9 cellular contexts compared by ENCODE assay signal in the genomic region with DNA sequence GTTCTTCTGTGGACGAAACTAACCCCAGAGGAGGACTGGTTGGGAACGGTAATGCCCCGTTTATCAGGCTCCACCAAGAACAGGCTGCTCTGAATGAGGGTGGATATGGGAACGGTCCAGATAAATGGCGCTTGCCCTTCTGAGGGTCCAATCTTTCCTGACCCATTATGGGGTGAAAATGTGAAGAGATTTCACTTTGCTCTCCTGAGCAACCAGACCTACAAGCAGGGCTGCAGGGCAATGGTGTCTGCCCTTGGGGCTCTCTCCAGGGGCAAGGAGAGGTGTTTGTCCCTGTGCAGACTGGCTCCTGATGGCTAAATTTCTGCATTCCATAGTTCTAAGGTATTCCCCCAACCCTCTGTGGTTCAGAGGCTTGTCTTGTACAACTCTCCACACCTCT. TPM values are rescaled to one million over a fixed set of nuclear protein-coding genes. Genes with fewer than 3 reads are reported as not detected.
DNase-seq lines count a peak whose midpoint lies in the region; ATAC-seq and TF ChIP-seq lines count a peak whose summit lies in the region.
"Had no signal": no experiment of that assay in that cellular context is flagged by ENCODE, and none has a peak within 500 bp of the region (broad histone marks: within the 10 kb centered on the region; RNA-seq: fewer than 3 reads in every experiment).

No MANE protein-coding gene starts in this region.

- H3K9me2 ChIP-seq in DOHH2 (replicated peaks; ENCODE audit: control insufficient read depth, low read length) (no peaks in the 10 kb centered on the region), OCI-LY7 (ENCODE audit: insufficient read depth, low read length) (no peaks in the 10 kb centered on the region)

- H3K27me3 ChIP-seq in DOHH2 (ENCODE audit: control insufficient read depth, low read length) (no peaks in the 10 kb centered on the region), stomach (no peaks in the 10 kb centered on the region), esophagus muscularis mucosa (no peaks in the 10 kb centered on the region)

- peaks cover 98% of the 10 kb centered on the region for H3K36me3 ChIP-seq in DOHH2 (ENCODE audit: control insufficient read depth, low read length)
- H3K36me3 ChIP-seq in OCI-LY7 (ENCODE audit: insufficient read depth, low read length): peaks cover 87% of the 10 kb centered on the region
- H3K36me3 ChIP-seq in stomach: peaks cover 17 to 38% (median 21%) of the 10 kb centered on the region in 4 donors
- peaks cover 14 to 32% (median 26%) of the 10 kb centered on the region in 4 donors for H3K36me3 ChIP-seq in esophagus muscularis mucosa

- peak overlapping the region; percentile 80 to 84 for H3K4me3 Mint-ChIP-seq in effector memory CD8-positive, alpha-beta T cell

- peaks cover 79% of the 10 kb centered on the region for H3K4me1 ChIP-seq in DOHH2 (ENCODE audit: control insufficient read depth, low read length)
- H3K4me1 ChIP-seq in OCI-LY7 (ENCODE audit: insufficient read depth, low read length, poor library complexity, severe bottlenecking): peaks cover 80% of the 10 kb centered on the region
- peaks cover 53 to 83% (median 73%) of the 10 kb centered on the region in 4 donors for H3K4me1 ChIP-seq in stomach
- peaks cover 9 to 39% (median 32%) of the 10 kb centered on the region in 4 donors for H3K4me1 ChIP-seq in esophagus muscularis mucosa

- peak overlapping the region; percentile 91 to 97 for H3K27ac Mint-ChIP-seq in effector memory CD8-positive, alpha-beta T cell

- no peaks in the 10 kb centered on the region for H3K9me3 Mint-ChIP-seq in effector memory CD8-positive, alpha-beta T cell

- intact Hi-C loops in OCI-LY7 (cut with micrococcal nuclease; ENCODE audit: unreplicated experiment) (no loop called here), stomach (cut with DNase I; ENCODE audit: low total_unique reads) (loop anchor here (10.0 kb wide), 1 partner anchor 131 kb away; no protein-coding TSS in a partner anchor), esophagus muscularis mucosa (cut with DNase I) (no loop called here)

- H3K27ac ChIP-seq in DOHH2 (ENCODE audit: low read depth, low read length) (peak overlapping the region; percentile 85), OCI-LY7 (ENCODE audit: low read depth, low read length, poor library complexity, severe bottlenecking) (peak overlapping the region; percentile 91), stomach (peak overlapping the region in 2 of 5 donors; percentile 17 to 89), esophagus muscularis mucosa (replicated peaks in 1 of 4) (no peak overlapping the region)

- H3K79me2 ChIP-seq in DOHH2 (ENCODE audit: control insufficient read depth, low read length) (peaks cover 86% of the 10 kb centered on the region), OCI-LY7 (ENCODE audit: insufficient read depth, low read depth, low read length) (peaks cover 49% of the 10 kb centered on the region; the same call in 1 of the 2 replicates)

- no peaks in the 10 kb centered on the region for H3K9me3 ChIP-seq in DOHH2 (ENCODE audit: control insufficient read depth, insufficient read depth, low read length)
- no peaks in the 10 kb centered on the region for H3K9me3 ChIP-seq in OCI-LY7 (ENCODE audit: low read length)
- no peaks in the 10 kb centered on the region for H3K9me3 ChIP-seq in stomach
- H3K9me3 ChIP-seq in esophagus muscularis mucosa: no peaks in the 10 kb centered on the region

- H3F3A ChIP-seq in DOHH2 (ENCODE audit: control insufficient read depth, insufficient read depth): peaks cover 17% of the 10 kb centered on the region

- no peak for TF ChIP-seq CTCF in DOHH2 (IDR thresholded peaks at IDR 0.05; ENCODE audit: low read depth, low read length, poor library complexity, severe bottlenecking)
- TF ChIP-seq CTCF in OCI-LY7 (conservative IDR thresholded peaks at IDR 0.05; ENCODE audit: low read length): no peak
- no peak for TF ChIP-seq CTCF in stomach (IDR thresholded peaks at IDR 0.05)
- TF ChIP-seq CTCF in esophagus muscularis mucosa (IDR thresholded peaks at IDR 0.05): no peak

- WGBS in stomach, 5 donors: 90 to 99% (median 94%) methylated on average over 5 of the region's 5 CpGs
- 94% methylated on average over 5 of the region's 5 CpGs for WGBS in esophagus muscularis mucosa

- no peaks in the 10 kb centered on the region for H3K27me3 Mint-ChIP-seq in effector memory CD8-positive, alpha-beta T cell

- TF ChIP-seq POLR2A in stomach (IDR thresholded peaks at IDR 0.05): no peak
- TF ChIP-seq POLR2A in esophagus muscularis mucosa (IDR thresholded peaks at IDR 0.05; ENCODE audit: low read depth): no peak

- H2AFZ ChIP-seq in OCI-LY7 (ENCODE audit: low read length): no peak overlapping the region

- DNase-seq in OCI-LY7 (ENCODE audit: low spot score): no peak
- no peak for DNase-seq in effector memory CD8-positive, alpha-beta T cell
- peak; percentile 5 for DNase-seq in retina
- DNase-seq in MV-4-11 (lab: John Stamatoyannopoulos, UW): no peak
- no peak for DNase-seq in stomach
- DNase-seq in esophagus muscularis mucosa (ENCODE audit: extremely low spot score): no peak
- DNase-seq: DMS79, NCI-H526 had no signal

- ATAC-seq in effector memory CD8-positive, alpha-beta T cell (replicated peaks): no peak

- CTCF ChIA-PET in OCI-LY7 (lab: Charles Lee; ENCODE audit: unreplicated experiment): interaction anchor here (0.7 kb wide), 1 partner anchor 100 kb away, joined by 6 read pairs; no protein-coding TSS in a partner anchor

- H3K4me3 ChIP-seq in DOHH2 (ENCODE audit: low read length): peak overlapping the region; percentile 55; the same call in 1 of the 2 replicates
- no peak overlapping the region for H3K4me3 ChIP-seq in OCI-LY7 (ENCODE audit: low read depth, low read length, poor library complexity, severe bottlenecking)
- H3K4me3 ChIP-seq in stomach: no peak overlapping the region
- H3K4me3 ChIP-seq in esophagus muscularis mucosa: no peak overlapping the region

- H3K4me2 ChIP-seq in DOHH2 (ENCODE audit: low read length): peak overlapping the region; percentile 83
- peak overlapping the region; percentile 70 for H3K4me2 ChIP-seq in OCI-LY7 (ENCODE audit: low read length)

- H3K36me3 Mint-ChIP-seq in effector memory CD8-positive, alpha-beta T cell (ENCODE audit: insufficient read depth): peaks cover 97% of the 10 kb centered on the region

- POLR2A ChIA-PET in OCI-LY7 (lab: Charles Lee): interaction anchor here (1.1 kb wide), 1 partner anchor 8 kb away, joined by 3 read pairs; no protein-coding TSS in a partner anchor

- no TSS peak for BruUV-seq in OCI-LY7 (replicated peaks; lab: Mats Ljungman, UMichigan)

- H4K20me1 ChIP-seq in DOHH2 (ENCODE audit: control insufficient read depth, insufficient read depth, low read depth, low read length) (peaks cover 52% of the 10 kb centered on the region), OCI-LY7 (ENCODE audit: insufficient read depth, low read length) (peaks cover 10% of the 10 kb centered on the region; the same call in 1 of the 2 replicates)

- H3K4me1 Mint-ChIP-seq in effector memory CD8-positive, alpha-beta T cell (ENCODE audit: low read depth in 2 of 2): peaks cover 85 to 89% of the 10 kb centered on the region in 2 donors

- TF ChIP-seq EP300 in stomach (IDR thresholded peaks at IDR 0.05): no peak
- TF ChIP-seq EP300 in esophagus muscularis mucosa (IDR thresholded peaks at IDR 0.05): no peak

RNA-seq across cellular contexts. Expression of gene SLC2A1, which starts 25.1 kb away (rescaled TPM):
- total RNA-seq in OCI-LY7 (2014; rRNA removed; shearing (Covaris generic)): 45.7 and 66.6 TPM in 2 replicates
- 78.9 and 93.4 TPM in 2 replicates for total RNA-seq in OCI-LY7 (2022)
- total RNA-seq in stomach: 10 to 100 TPM in 3 of 5 donors, 1 to 10 TPM in 2; 1.2 to 32.5 (median 28.1) TPM
- polyA plus RNA-seq in stomach: 10 to 100 TPM in 1 of 3 donors, 1 to 10 TPM in 2; 4.3 to 39.8 (median 8.4) TPM
- total RNA-seq in esophagus muscularis mucosa: 10 to 100 TPM; 17.4 to 63.6 (median 31.8) TPM

Comparison
In these comparisons a context has a peak if more than half of its experiments do, and no peak if none do; other contexts are left out.
1. H3K27ac ChIP-seq: peak in DOHH2 (single experiment) and OCI-LY7 (single experiment); none in esophagus muscularis mucosa (0 of 4).